In genomic region chr6:125918681-125919566, GRCh38 we compare ENCODE assay signal across 8 cellular contexts. TPM values are rescaled to one million over a fixed set of nuclear protein-coding genes. Genes with fewer than 3 reads are reported as not detected.
DNase-seq lines count a peak whose midpoint lies in the region; ATAC-seq and TF ChIP-seq lines count a peak whose summit lies in the region.

No MANE protein-coding gene starts in this region.

- in situ Hi-C loops in KBM-7 (cut with MboI; ENCODE audit: low pct_unique_long_range_greater_than_20kb, low sequenced_read_pairs): no loop called here

- H3K4me3 ChIP-seq in GM12875 (ENCODE audit: low read depth, low read length): peak overlapping the region; percentile 38

- DNase-seq in KBM-7 (peak; percentile 87), T-helper 22 cell (ENCODE audit: low read depth) (peak; percentile 19), dermis blood vessel endothelial cell (peak; percentile 83), mucosa of gallbladder (ENCODE audit: low spot score) (peak; percentile 23), superior temporal gyrus (ENCODE audit: extremely low spot score) (peak; percentile 41), NCI-H1694 (lab: John Stamatoyannopoulos, UW) (no peak)

- TF ChIP-seq CTCF in GM12875 (IDR thresholded peaks at IDR 0.05; ENCODE audit: borderline replicate concordance, insufficient read depth, low read depth, low read length): no peak

- peak; percentile 98 for ATAC-seq in GM21786 (IDR thresholded peaks at IDR 0.05; ENCODE audit: unreplicated experiment)

RNA-seq across cellular contexts. Expression of gene HINT3, which starts 37.6 kb away (rescaled TPM):
- 13.0 and 20.3 TPM in 2 replicates for total RNA-seq in dermis blood vessel endothelial cell
- total RNA-seq in mucosa of gallbladder: 32.3 TPM
